Comparison of ENCODE assay signal across 2 cellular contexts in the genomic region with DNA sequence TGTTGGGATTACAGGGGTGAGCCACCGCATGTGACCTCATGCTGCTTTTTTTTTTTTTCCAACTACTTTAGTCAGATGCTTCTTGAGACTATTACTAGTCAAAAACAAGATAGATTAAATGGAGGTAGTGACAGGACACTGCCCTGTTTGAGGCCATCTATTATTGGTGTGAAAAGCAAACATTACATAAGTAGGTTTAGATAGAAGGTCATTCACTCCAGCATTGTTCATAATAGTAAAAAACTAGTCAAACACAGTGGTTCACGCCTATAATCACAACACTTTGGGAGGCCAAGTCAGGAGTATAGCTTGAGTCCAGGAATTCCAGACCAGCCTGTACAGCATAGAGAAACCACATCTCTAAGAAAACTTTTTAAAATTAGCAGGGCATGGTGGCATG.
TF ChIP-seq lines count a peak whose summit lies in the region.

No MANE protein-coding gene starts in this region.

TF ChIP-seq in HEK293, 187 proteins besides CTCF, POLR2A, EP300 and RAD21 (continued from another document):
- TF ChIP-seq, protein P1, sequence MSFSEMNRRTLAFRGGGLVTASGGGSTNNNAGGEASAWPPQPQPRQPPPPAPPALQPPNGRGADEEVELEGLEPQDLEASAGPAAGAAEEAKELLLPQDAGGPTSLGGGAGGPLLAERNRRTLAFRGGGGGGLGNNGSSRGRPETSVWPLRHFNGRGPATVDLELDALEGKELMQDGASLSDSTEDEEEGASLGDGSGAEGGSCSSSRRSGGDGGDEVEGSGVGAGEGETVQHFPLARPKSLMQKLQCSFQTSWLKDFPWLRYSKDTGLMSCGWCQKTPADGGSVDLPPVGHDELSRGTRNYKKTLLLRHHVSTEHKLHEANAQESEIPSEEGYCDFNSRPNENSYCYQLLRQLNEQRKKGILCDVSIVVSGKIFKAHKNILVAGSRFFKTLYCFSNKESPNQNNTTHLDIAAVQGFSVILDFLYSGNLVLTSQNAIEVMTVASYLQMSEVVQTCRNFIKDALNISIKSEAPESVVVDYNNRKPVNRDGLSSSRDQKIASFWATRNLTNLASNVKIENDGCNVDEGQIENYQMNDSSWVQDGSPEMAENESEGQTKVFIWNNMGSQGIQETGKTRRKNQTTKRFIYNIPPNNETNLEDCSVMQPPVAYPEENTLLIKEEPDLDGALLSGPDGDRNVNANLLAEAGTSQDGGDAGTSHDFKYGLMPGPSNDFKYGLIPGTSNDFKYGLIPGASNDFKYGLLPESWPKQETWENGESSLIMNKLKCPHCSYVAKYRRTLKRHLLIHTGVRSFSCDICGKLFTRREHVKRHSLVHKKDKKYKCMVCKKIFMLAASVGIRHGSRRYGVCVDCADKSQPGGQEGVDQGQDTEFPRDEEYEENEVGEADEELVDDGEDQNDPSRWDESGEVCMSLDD (tag by site-specific recombination; IDR thresholded peaks at IDR 0.05), result no peak
- TF ChIP-seq WT1 (tag by site-specific recombination; IDR thresholded peaks at IDR 0.05), result peak; percentile 26; the same call in 1 of the 2 replicates
TF ChIP-seq in HEK293: peak in this region for 2.

TF ChIP-seq in HepG2, 621 proteins besides CTCF, POLR2A, EP300 and RAD21 (continued from another document):
- TF ChIP-seq, protein P2, sequence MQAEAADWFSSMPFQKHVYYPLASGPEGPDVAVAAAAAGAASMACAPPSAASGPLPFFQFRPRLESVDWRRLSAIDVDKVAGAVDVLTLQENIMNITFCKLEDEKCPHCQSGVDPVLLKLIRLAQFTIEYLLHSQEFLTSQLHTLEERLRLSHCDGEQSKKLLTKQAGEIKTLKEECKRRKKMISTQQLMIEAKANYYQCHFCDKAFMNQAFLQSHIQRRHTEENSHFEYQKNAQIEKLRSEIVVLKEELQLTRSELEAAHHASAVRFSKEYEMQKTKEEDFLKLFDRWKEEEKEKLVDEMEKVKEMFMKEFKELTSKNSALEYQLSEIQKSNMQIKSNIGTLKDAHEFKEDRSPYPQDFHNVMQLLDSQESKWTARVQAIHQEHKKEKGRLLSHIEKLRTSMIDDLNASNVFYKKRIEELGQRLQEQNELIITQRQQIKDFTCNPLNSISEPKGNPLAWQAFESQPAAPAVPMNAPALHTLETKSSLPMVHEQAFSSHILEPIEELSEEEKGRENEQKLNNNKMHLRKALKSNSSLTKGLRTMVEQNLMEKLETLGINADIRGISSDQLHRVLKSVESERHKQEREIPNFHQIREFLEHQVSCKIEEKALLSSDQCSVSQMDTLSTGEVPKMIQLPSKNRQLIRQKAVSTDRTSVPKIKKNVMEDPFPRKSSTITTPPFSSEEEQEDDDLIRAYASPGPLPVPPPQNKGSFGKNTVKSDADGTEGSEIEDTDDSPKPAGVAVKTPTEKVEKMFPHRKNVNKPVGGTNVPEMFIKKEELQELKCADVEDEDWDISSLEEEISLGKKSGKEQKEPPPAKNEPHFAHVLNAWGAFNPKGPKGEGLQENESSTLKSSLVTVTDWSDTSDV (CRISPR knock-in tag; IDR thresholded peaks at IDR 0.05), result no peak
- TF ChIP-seq SOX5 (CRISPR knock-in tag; IDR thresholded peaks at IDR 0.05; ENCODE audit: borderline replicate concordance) (peak; percentile 68; the same call in 1 of the 2 replicates), ZNF788 (CRISPR knock-in tag; IDR thresholded peaks at IDR 0.05; ENCODE audit: borderline replicate concordance) (no peak), RARA (CRISPR knock-in tag; IDR thresholded peaks at IDR 0.05) (peak; percentile 18; the same call in 1 of the 2 replicates), NFATC3 (CRISPR knock-in tag; IDR thresholded peaks at IDR 0.05) (no peak), PTBP1 (IDR thresholded peaks at IDR 0.05; ENCODE audit: low read depth, low read length, poor library complexity, severe bottlenecking) (no peak), ZNF841 (CRISPR knock-in tag; IDR thresholded peaks at IDR 0.05; ENCODE audit: borderline replicate concordance) (no peak), JUND (CRISPR knock-in tag; IDR thresholded peaks at IDR 0.05) (no peak), SOX6 (IDR thresholded peaks at IDR 0.05) (no peak), SOX6 (CRISPR knock-in tag; IDR thresholded peaks at IDR 0.05) (peak; percentile 47)
- TF ChIP-seq, protein P3, sequence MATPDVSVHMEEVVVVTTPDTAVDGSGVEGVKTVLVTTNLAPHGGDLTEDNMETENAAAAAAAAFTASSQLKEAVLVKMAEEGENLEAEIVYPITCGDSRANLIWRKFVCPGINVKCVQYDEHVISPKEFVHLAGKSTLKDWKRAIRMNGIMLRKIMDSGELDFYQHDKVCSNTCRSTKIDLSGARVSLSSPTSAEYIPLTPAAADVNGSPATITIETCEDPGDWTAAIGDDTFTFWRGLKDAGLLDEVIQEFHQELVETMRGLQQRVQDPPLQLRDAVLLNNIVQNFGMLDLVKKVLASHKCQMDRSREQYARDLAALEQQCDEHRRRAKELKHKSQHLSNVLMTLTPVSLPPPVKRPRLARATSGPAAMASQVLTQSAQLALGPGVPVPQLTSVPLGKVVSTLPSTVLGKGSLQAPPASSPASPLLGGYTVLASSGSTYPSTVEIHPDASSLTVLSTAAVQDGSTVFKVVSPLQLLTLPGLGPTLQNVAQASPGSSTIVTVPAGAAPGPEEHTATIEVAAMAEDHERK (CRISPR knock-in tag; IDR thresholded peaks at IDR 0.05; ENCODE audit: low read depth), result no peak
TF ChIP-seq in HepG2: peak in this region for 4.
